Comparison of ENCODE assay signal across 1 cellular context in genomic region chr12:56007148-56007891, GRCh38.
TF ChIP-seq lines count a peak whose summit lies in the region.

No MANE protein-coding gene starts in this region.

TF ChIP-seq in HEK293, 187 proteins besides CTCF, POLR2A, EP300 and RAD21 (continued from another document):
- TF ChIP-seq, protein P1, sequence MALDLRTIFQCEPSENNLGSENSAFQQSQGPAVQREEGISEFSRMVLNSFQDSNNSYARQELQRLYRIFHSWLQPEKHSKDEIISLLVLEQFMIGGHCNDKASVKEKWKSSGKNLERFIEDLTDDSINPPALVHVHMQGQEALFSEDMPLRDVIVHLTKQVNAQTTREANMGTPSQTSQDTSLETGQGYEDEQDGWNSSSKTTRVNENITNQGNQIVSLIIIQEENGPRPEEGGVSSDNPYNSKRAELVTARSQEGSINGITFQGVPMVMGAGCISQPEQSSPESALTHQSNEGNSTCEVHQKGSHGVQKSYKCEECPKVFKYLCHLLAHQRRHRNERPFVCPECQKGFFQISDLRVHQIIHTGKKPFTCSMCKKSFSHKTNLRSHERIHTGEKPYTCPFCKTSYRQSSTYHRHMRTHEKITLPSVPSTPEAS (tag by site-specific recombination; IDR thresholded peaks at IDR 0.05), result no peak
